Comparison of ENCODE assay signal across 21 cellular contexts in genomic region chr4:37902738-37903693, GRCh38. TPM values are rescaled to one million over a fixed set of nuclear protein-coding genes. Genes with fewer than 3 reads are reported as not detected.
"Had no signal": no experiment of that assay in that cellular context is flagged by ENCODE, and none has a peak within 500 bp of the region (broad histone marks: within the 10 kb centered on the region; RNA-seq: fewer than 3 reads in every experiment).

No MANE protein-coding gene starts in this region.

- ATAC-seq: heart right ventricle; left lung; naive thymus-derived CD4-positive, alpha-beta T cell had no signal

- H3K27me3 ChIP-seq: colonic mucosa, heart right ventricle, left lung, thyroid gland, upper lobe of left lung, uterus had no signal

- H3K27ac Mint-ChIP-seq: nephron progenitor cell had no signal

- H3K9me3 ChIP-seq: colonic mucosa, heart right ventricle, left lung, thyroid gland, upper lobe of left lung, uterus had no signal

- H3K4me3 ChIP-seq: colonic mucosa, heart right ventricle, left lung, thyroid gland, upper lobe of left lung, uterus had no signal

- H3K4me1 ChIP-seq: colonic mucosa, left lung, thyroid gland, upper lobe of left lung had no signal

- H3K27me3 Mint-ChIP-seq: naive thymus-derived CD4-positive, alpha-beta T cell had no signal

- FAIRE-seq: islet of Langerhans, small intestine had no signal

- H3K27ac ChIP-seq: colonic mucosa, heart right ventricle, left lung, thyroid gland, upper lobe of left lung had no signal

- H3K4me3 Mint-ChIP-seq: nephron progenitor cell had no signal

- H3K36me3 ChIP-seq: colonic mucosa, thyroid gland, uterus had no signal

- DNase-seq: colonic mucosa; effector CD4-positive, alpha-beta T cell; foreskin melanocyte; heart right ventricle; hypothalamus; kidney glomerular epithelial cell; left lung; naive thymus-derived CD4-positive, alpha-beta T cell; nephron progenitor cell; posterior cingulate gyrus; small intestine; stimulated activated CD4-positive, alpha-beta T cell treated with anti-CD3 and anti-CD28 coated beads, Interleukin-12 subunit alpha, Interleukin-12 subunit beta, amount 100 ng/mL, for 4 hours; stimulated activated naive CD4-positive, alpha-beta T cell treated with Interleukin-2 at 50 U/mL for 16 hours; thyroid gland; upper lobe of left lung; uterus had no signal

RNA-seq across cellular contexts. Expression of gene PTTG2, which starts 57.2 kb away (rescaled TPM):
- total RNA-seq: dermis microvascular lymphatic vessel endothelial cell, lung microvascular endothelial cell, mesenteric fat pad, pulmonary artery endothelial cell had no signal
